ENCODE assay signal across 9 cellular contexts in the genomic region with DNA sequence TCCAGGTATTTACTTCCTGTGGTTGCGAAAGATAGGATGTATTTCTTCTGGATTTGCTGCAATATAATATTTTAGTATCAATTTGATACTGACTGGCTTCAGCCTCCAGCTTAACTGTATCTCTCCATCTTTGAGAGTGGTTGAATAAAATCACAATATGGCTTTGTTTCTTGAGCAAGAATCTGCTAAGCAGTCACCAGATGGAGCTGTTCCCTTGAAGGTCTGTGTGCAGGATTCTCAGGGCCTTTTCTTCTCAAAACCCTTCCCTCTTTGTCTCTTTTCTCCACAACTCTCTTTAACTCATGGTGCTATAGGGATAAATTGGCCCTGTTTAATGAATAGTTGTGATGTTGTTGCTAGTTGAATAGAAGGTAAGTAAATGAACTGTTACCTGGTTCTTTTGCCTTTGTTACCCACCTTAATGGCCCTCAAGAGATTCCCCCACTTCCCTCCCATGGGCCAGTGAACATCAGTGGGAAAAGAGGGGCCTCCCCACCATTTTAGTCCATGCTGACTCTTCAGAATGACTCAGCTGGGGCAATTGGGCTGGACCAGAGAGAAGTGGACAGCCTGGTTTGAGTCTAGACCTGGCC. TPM values are rescaled to one million over a fixed set of nuclear protein-coding genes. Genes with fewer than 3 reads are reported as not detected.
DNase-seq lines count a peak whose midpoint lies in the region; ATAC-seq and TF ChIP-seq lines count a peak whose summit lies in the region.
"Had no signal": no experiment of that assay in that cellular context is flagged by ENCODE, and none has a peak within 500 bp of the region (broad histone marks: within the 10 kb centered on the region; RNA-seq: fewer than 3 reads in every experiment).

No MANE protein-coding gene starts in this region.

- H3K9me3 ChIP-seq in heart left ventricle (no peaks in the 10 kb centered on the region), iPS DF 6.9 (ENCODE audit: control insufficient read depth, insufficient read depth, low read length) (no peaks in the 10 kb centered on the region), upper lobe of left lung (no peaks in the 10 kb centered on the region)

- H3K9me3 Mint-ChIP-seq in activated CD8-positive, alpha-beta T cell treated with anti-CD3 and anti-CD28 coated beads, Interleukin-2, amount 10 ng/mL, durations not matched to agents 7 days and 5 days (ENCODE audit: insufficient read depth) = no peaks in the 10 kb centered on the region
- no peaks in the 10 kb centered on the region for H3K9me3 Mint-ChIP-seq in naive thymus-derived CD8-positive, alpha-beta T cell
- H3K9me3 Mint-ChIP-seq: activated naive CD4-positive, alpha-beta T cell treated with anti-CD3 and anti-CD28 coated beads, Interleukin-2, amount 50 U/mL, for 24 hours had no signal

- peaks cover 14% of the 10 kb centered on the region for H3K27me3 Mint-ChIP-seq in activated CD8-positive, alpha-beta T cell treated with anti-CD3 and anti-CD28 coated beads, Interleukin-2, amount 10 ng/mL, durations not matched to agents 7 days and 5 days (ENCODE audit: low read depth)
- H3K27me3 Mint-ChIP-seq in naive thymus-derived CD8-positive, alpha-beta T cell = peaks cover 0 to 10% (median 6%) of the 10 kb centered on the region in 5 donors

- H3K4me1 Mint-ChIP-seq in activated CD8-positive, alpha-beta T cell treated with anti-CD3 and anti-CD28 coated beads, Interleukin-2, amount 10 ng/mL, durations not matched to agents 7 days and 5 days (ENCODE audit: low read depth) = peaks cover 9% of the 10 kb centered on the region
- peaks cover 6 to 11% (median 9%) of the 10 kb centered on the region in 4 donors for H3K4me1 Mint-ChIP-seq in naive thymus-derived CD8-positive, alpha-beta T cell

- H3K4me3 ChIP-seq in heart left ventricle = no peak overlapping the region
- H3K4me3 ChIP-seq in iPS DF 6.9 (ENCODE audit: low read length) = no peak overlapping the region
- no peak overlapping the region for H3K4me3 ChIP-seq in upper lobe of left lung

- peaks cover 0 to 18% (median 8%) of the 10 kb centered on the region in 12 donors for H3K4me1 ChIP-seq in heart left ventricle
- no peaks in the 10 kb centered on the region for H3K4me1 ChIP-seq in iPS DF 6.9 (ENCODE audit: control insufficient read depth, insufficient read depth, low read length)
- peaks cover 9 to 18% (median 10%) of the 10 kb centered on the region in 4 donors for H3K4me1 ChIP-seq in upper lobe of left lung

- CTCF ChIA-PET in activated CD8-positive, alpha-beta T cell treated with anti-CD3 and anti-CD28 coated beads, Interleukin-2, amount 10 ng/mL, durations not matched to agents 7 days and 5 days (lab: Charles Lee) = interaction anchor here (0.6 to 4.7 kb wide), 10 partner anchors 12 to 543 kb away, joined by 3 to 28 read pairs (median 4); no protein-coding TSS in a partner anchor

- POLR2A ChIA-PET in activated CD8-positive, alpha-beta T cell treated with anti-CD3 and anti-CD28 coated beads, Interleukin-2, amount 10 ng/mL, durations not matched to agents 7 days and 5 days (lab: Charles Lee) = no interaction called here
- POLR2A ChIA-PET in naive thymus-derived CD8-positive, alpha-beta T cell (lab: Charles Lee) = no interaction called here

- TF ChIP-seq CTCF in heart left ventricle (IDR thresholded peaks at IDR 0.05) = peak; percentile 36 to 73 (median 62)
- peak; percentile 18 to 64 (median 46) for TF ChIP-seq CTCF in upper lobe of left lung (IDR thresholded peaks at IDR 0.05)

- DNase-seq in heart left ventricle = no peak
- DNase-seq in Right ventricle myocardium superior = no peak
- peak; percentile 49 for DNase-seq in NCI-H2107 (lab: John Stamatoyannopoulos, UW)
- peak; percentile 41 for DNase-seq in activated CD8-positive, alpha-beta T cell treated with anti-CD3 and anti-CD28 coated beads, Interleukin-2, amount 10 ng/mL, durations not matched to agents 7 days and 5 days
- peak; percentile 37 for DNase-seq in iPS DF 6.9 (ENCODE audit: low read depth, low spot score)
- no peak for DNase-seq in upper lobe of left lung
- DNase-seq in naive thymus-derived CD8-positive, alpha-beta T cell = no peak

- WGBS in heart left ventricle, 4 donors = 83 to 93% (median 90%) methylated on average over 1 of the region's 1 CpG
- WGBS in iPS DF 6.9 (ENCODE audit: insufficient coverage, insufficient read length) = no CpG with 5 or more reads among the region's 1 CpG
- WGBS in upper lobe of left lung, 2 donors = 57 to 71% methylated on average over 1 of the region's 1 CpG

- no peak overlapping the region for H3K27ac Mint-ChIP-seq in activated CD8-positive, alpha-beta T cell treated with anti-CD3 and anti-CD28 coated beads, Interleukin-2, amount 10 ng/mL, durations not matched to agents 7 days and 5 days
- H3K27ac Mint-ChIP-seq in naive thymus-derived CD8-positive, alpha-beta T cell = peak overlapping the region in 1 of 10 donors; percentile 29
- H3K27ac Mint-ChIP-seq: activated naive CD4-positive, alpha-beta T cell treated with anti-CD3 and anti-CD28 coated beads, Interleukin-2, amount 50 U/mL, for 24 hours had no signal

- TF ChIP-seq POLR2A in heart left ventricle (IDR thresholded peaks at IDR 0.05) (no peak), upper lobe of left lung (IDR thresholded peaks at IDR 0.05) (no peak)

- no peak for TF ChIP-seq EP300 in upper lobe of left lung (IDR thresholded peaks at IDR 0.05)

- H3K27ac ChIP-seq in heart left ventricle = no peak overlapping the region
- H3K27ac ChIP-seq in iPS DF 6.9 (ENCODE audit: low read length) = no peak overlapping the region
- H3K27ac ChIP-seq in upper lobe of left lung = peak overlapping the region in 2 of 4 donors; percentile 17 to 44

- no peaks in the 10 kb centered on the region for H3K36me3 Mint-ChIP-seq in activated CD8-positive, alpha-beta T cell treated with anti-CD3 and anti-CD28 coated beads, Interleukin-2, amount 10 ng/mL, durations not matched to agents 7 days and 5 days (ENCODE audit: low read depth)
- no peaks in the 10 kb centered on the region for H3K36me3 Mint-ChIP-seq in naive thymus-derived CD8-positive, alpha-beta T cell
- H3K36me3 Mint-ChIP-seq: activated naive CD4-positive, alpha-beta T cell treated with anti-CD3 and anti-CD28 coated beads, Interleukin-2, amount 50 U/mL, for 24 hours had no signal

- no peaks in the 10 kb centered on the region for H3K36me3 ChIP-seq in heart left ventricle
- H3K36me3 ChIP-seq in iPS DF 6.9 (ENCODE audit: control insufficient read depth, insufficient read depth, low read length) = no peaks in the 10 kb centered on the region
- H3K36me3 ChIP-seq in upper lobe of left lung = peaks cover 0 to 21% (median 0%) of the 10 kb centered on the region in 4 donors

- no peak overlapping the region for H3K4me3 Mint-ChIP-seq in activated CD8-positive, alpha-beta T cell treated with anti-CD3 and anti-CD28 coated beads, Interleukin-2, amount 10 ng/mL, durations not matched to agents 7 days and 5 days
- H3K4me3 Mint-ChIP-seq in naive thymus-derived CD8-positive, alpha-beta T cell = no peak overlapping the region
- H3K4me3 Mint-ChIP-seq: activated naive CD4-positive, alpha-beta T cell treated with anti-CD3 and anti-CD28 coated beads, Interleukin-2, amount 50 U/mL, for 24 hours had no signal

- ATAC-seq in heart left ventricle (peak in 2 of 4 donors; percentile 24 to 29), Right ventricle myocardium superior (ENCODE audit: poor library complexity) (no peak), upper lobe of left lung (ENCODE audit: low FRiP score in 2 of 2) (no peak), HG02852 (IDR thresholded peaks at IDR 0.05; ENCODE audit: unreplicated experiment) (no peak)
- ATAC-seq in activated CD8-positive, alpha-beta T cell treated with anti-CD3 and anti-CD28 coated beads, Interleukin-2, amount 10 ng/mL, durations not matched to agents 7 days and 5 days = no peak
- no peak for ATAC-seq in naive thymus-derived CD8-positive, alpha-beta T cell

- peaks cover 0 to 3% (median 0%) of the 10 kb centered on the region in 9 donors for H3K27me3 ChIP-seq in heart left ventricle
- no peaks in the 10 kb centered on the region; the same call in 1 of the 2 replicates for H3K27me3 ChIP-seq in iPS DF 6.9 (ENCODE audit: control insufficient read depth, insufficient read depth, low read length)
- no peaks in the 10 kb centered on the region for H3K27me3 ChIP-seq in upper lobe of left lung

- intact Hi-C loops in heart left ventricle (cut with DNase I) = loop anchor here in 8 of 10 donors (2.0 to 10.0 kb wide), 11 partner anchors 104 to 554 kb away; partner anchors contain the start of genes ANAPC13 (in 1 of the 8) and CEP63 (in 1 of the 8)
- intact Hi-C loops in Right ventricle myocardium superior (cut with DNase I) = no loop called here

RNA-seq across cellular contexts. Expression of gene RAB6B, which starts 34.8 kb away (rescaled TPM):
- total RNA-seq in heart left ventricle (10 to 100 TPM; 12.4 to 57.2 (median 44.6) TPM), Right ventricle myocardium superior (48.5 TPM), upper lobe of left lung (1 to 10 TPM in 5 of 6 donors, under 1 TPM in 1; 1.00 to 6.3 (median 2.8) TPM)
- 10 to 100 TPM; 15.4 to 23.5 TPM for polyA plus RNA-seq in heart left ventricle
- 1 to 10 TPM in 1 of 2 experiments, under 1 TPM in 1; 0.68 to 1.2 TPM for total RNA-seq in activated CD8-positive, alpha-beta T cell treated with anti-CD3 and anti-CD28 coated beads, Interleukin-2, amount 10 ng/mL, durations not matched to agents 7 days and 5 days
- not detected for total RNA-seq in naive thymus-derived CD8-positive, alpha-beta T cell
- under 1 TPM; 0.25 to 0.38 (median 0.28) TPM for polyA plus RNA-seq in naive thymus-derived CD8-positive, alpha-beta T cell

Comparison
In these comparisons a context has a peak if more than half of its experiments do, and no peak if none do; other contexts are left out.
1. DNase-seq: peak in NCI-H2107 (single experiment), activated CD8-positive, alpha-beta T cell treated with anti-CD3 and anti-CD28 coated beads, Interleukin-2, amount 10 ng/mL, durations not matched to agents 7 days and 5 days (single experiment) and iPS DF 6.9 (single experiment); none in heart left ventricle (0 of 5), Right ventricle myocardium superior (single experiment), upper lobe of left lung (0 of 2) and naive thymus-derived CD8-positive, alpha-beta T cell (0 of 10).